Comparison of ENCODE assay signal across 9 cellular contexts in the genomic region with DNA sequence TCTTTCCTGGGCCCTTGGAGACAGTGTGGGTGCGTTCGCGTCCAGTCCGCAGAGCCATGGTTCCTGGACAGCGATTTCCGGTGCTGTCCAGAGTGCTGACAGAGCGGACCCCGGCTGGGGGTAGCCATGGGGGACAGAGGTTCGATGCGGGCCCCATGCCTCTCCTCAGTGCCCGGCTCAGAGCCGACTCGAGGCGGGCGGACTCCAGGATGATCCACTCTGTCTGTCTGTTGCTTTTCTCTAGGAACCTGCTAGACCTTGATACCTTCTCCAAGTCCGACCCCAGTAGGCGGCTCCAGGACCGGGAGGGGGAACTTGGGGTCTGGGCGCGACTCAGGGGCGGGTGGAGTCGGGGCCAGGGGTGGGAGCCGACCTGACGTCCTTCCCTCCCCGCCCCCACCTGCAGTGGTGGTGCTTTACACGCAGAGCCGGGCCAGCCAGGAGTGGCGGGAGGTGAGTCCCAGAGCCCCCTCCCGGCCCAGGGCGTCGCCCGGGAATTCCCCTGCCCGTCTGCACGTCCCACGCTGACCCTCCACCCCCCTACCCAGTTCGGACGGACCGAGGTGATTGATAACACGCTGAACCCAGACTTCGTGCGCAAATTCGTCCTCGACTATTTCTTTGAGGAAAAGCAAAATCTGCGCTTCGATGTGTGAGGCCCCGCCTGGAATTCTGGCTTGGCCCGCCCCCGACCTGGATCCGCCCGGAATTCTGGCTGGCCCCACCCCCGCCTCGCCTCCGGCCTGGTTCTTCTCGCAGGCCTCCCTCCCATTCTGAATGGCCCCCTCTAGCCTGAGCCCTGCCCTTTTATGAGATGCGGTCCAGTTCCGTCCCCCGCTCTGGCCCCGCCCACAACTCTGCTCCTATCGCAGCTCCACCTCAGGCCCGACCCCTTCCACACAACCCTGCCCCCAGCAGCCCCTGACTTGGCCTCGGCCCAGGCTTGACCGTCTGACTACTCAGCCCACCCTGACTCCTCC. TPM values are rescaled to one million over a fixed set of nuclear protein-coding genes. Genes with fewer than 3 reads are reported as not detected.
DNase-seq lines count a peak whose midpoint lies in the region; ATAC-seq and TF ChIP-seq lines count a peak whose summit lies in the region.
"Had no signal": no experiment of that assay in that cellular context is flagged by ENCODE, and none has a peak within 500 bp of the region (broad histone marks: within the 10 kb centered on the region; RNA-seq: fewer than 3 reads in every experiment).

No MANE protein-coding gene starts in this region.

- TF ChIP-seq CTCF in coronary artery (IDR thresholded peaks at IDR 0.05): no peak
- no peak for TF ChIP-seq CTCF in lower leg skin (IDR thresholded peaks at IDR 0.05)
- TF ChIP-seq CTCF in thoracic aorta (IDR thresholded peaks at IDR 0.05): no peak

- 1 to 4% methylated on average over 47 of the region's 62 CpGs for WGBS in lower leg skin, 2 donors

- no peak for ATAC-seq in thoracic aorta (ENCODE audit: insufficient number of reproducible peaks, low FRiP score, low read depth)

- H3K27me3 ChIP-seq in thoracic aorta (replicated peaks; ENCODE audit: insufficient read depth): no peaks in the 10 kb centered on the region

- no peaks in the 10 kb centered on the region for H3K9me3 ChIP-seq in thoracic aorta
- H3K9me3 ChIP-seq: BLaER1 had no signal

- peaks cover 13 to 18% of the 10 kb centered on the region in 2 donors for H3K4me1 ChIP-seq in thoracic aorta (ENCODE audit: control insufficient read depth in 1 of 2, low read depth in 2 of 2)
- H3K4me1 ChIP-seq: BLaER1 had no signal

- H3K27ac ChIP-seq in coronary artery: no peak overlapping the region
- no peak overlapping the region for H3K27ac ChIP-seq in thoracic aorta
- H3K27ac ChIP-seq: BLaER1 had no signal

- no peak for TF ChIP-seq POLR2A in lower leg skin (IDR thresholded peaks at IDR 0.05)

- H3K4me3 ChIP-seq in coronary artery: peak overlapping the region; percentile 67
- peak overlapping the region; percentile 32 for H3K4me3 ChIP-seq in lower leg skin (ENCODE audit: low read depth, poor library complexity, severe bottlenecking)
- H3K4me3 ChIP-seq in thoracic aorta: peak overlapping the region; percentile 56
- H3K4me3 ChIP-seq: BLaER1 had no signal

- DNase-seq in NCI-H1417 (lab: John Stamatoyannopoulos, UW): peak in 2 of 3 experiments; percentile 27 to 37
- no peak for DNase-seq in NCI-H1417 treated with DMSO at 0.1 percent for 48 hours (lab: John Stamatoyannopoulos, UW)
- DNase-seq in NCI-H82 treated with DMSO at 0.1 percent for 48 hours (lab: John Stamatoyannopoulos, UW; ENCODE audit: unreplicated experiment): peak; percentile 29
- DNase-seq in coronary artery (ENCODE audit: low spot score): no peak
- no peak for DNase-seq in lower leg skin (ENCODE audit: low spot score in 2 of 2)
- DNase-seq in thoracic aorta (ENCODE audit: low spot score): no peak
- no peak for DNase-seq in ureter (ENCODE audit: low spot score)
- DNase-seq in A172 (ENCODE audit: low spot score): no peak

- H3K36me3 ChIP-seq in thoracic aorta: peaks cover 11% of the 10 kb centered on the region

- intact Hi-C loops in lower leg skin (cut with DNase I; ENCODE audit: low total_unique reads): no loop called here

RNA-seq across cellular contexts. Expression of gene CPNE9, which starts 1.0 kb away (rescaled TPM):
- total RNA-seq in lower leg skin: 1 to 10 TPM in 2 of 4 donors, under 1 TPM in 2; 0.54 to 1.6 (median 1.1) TPM
- not detected for total RNA-seq in thoracic aorta
- 0.29 TPM for total RNA-seq in ureter
- not detected in 2 replicates for total RNA-seq in A172 (2014; rRNA removed; shearing (Covaris generic))

RNA-seq across cellular contexts. Expression of gene BRPF1, which starts 26.9 kb away (rescaled TPM):
- total RNA-seq in lower leg skin: 10 to 100 TPM; 20.1 to 27.2 (median 22.5) TPM
- 10 to 100 TPM; 16.4 to 21.0 TPM for total RNA-seq in thoracic aorta
- total RNA-seq in ureter: 18.6 TPM
- total RNA-seq in A172 (2014; rRNA removed; shearing (Covaris generic)): 13.8 and 18.4 TPM in 2 replicates

RNA-seq across cellular contexts. Expression of gene OGG1, which starts 45.1 kb away (rescaled TPM):
- total RNA-seq in lower leg skin: 10 to 100 TPM in 3 of 4 donors, 1 to 10 TPM in 1; 7.9 to 27.2 (median 17.4) TPM
- 10 to 100 TPM; 23.0 to 26.3 TPM for total RNA-seq in thoracic aorta
- total RNA-seq in ureter: 25.3 TPM
- total RNA-seq in A172 (2014; rRNA removed; shearing (Covaris generic)): 27.5 and 37.9 TPM in 2 replicates

RNA-seq across cellular contexts. Expression of gene MTMR14, which starts 55.3 kb away (rescaled TPM):
- 10 to 100 TPM; 27.5 to 39.4 (median 34.6) TPM for total RNA-seq in lower leg skin
- 10 to 100 TPM; 26.8 to 32.8 TPM for total RNA-seq in thoracic aorta
- 31.7 TPM for total RNA-seq in ureter
- total RNA-seq in A172 (2014; rRNA removed; shearing (Covaris generic)): 41.3 and 54.1 TPM in 2 replicates

Comparison
In these comparisons a context has a peak if more than half of its experiments do, and no peak if none do; other contexts are left out.
1. DNase-seq: peak in NCI-H1417 (2 of 3) and NCI-H82 treated with DMSO at 0.1 percent for 48 hours (single experiment); none in NCI-H1417 treated with DMSO at 0.1 percent for 48 hours (single experiment), coronary artery (single experiment), lower leg skin (0 of 2), thoracic aorta (single experiment), ureter (single experiment) and A172 (single experiment).
2. Peak in every context shown above with its lines, with median percentiles within 50 percentile points of each other: H3K4me3 ChIP-seq.